In the genomic region with DNA sequence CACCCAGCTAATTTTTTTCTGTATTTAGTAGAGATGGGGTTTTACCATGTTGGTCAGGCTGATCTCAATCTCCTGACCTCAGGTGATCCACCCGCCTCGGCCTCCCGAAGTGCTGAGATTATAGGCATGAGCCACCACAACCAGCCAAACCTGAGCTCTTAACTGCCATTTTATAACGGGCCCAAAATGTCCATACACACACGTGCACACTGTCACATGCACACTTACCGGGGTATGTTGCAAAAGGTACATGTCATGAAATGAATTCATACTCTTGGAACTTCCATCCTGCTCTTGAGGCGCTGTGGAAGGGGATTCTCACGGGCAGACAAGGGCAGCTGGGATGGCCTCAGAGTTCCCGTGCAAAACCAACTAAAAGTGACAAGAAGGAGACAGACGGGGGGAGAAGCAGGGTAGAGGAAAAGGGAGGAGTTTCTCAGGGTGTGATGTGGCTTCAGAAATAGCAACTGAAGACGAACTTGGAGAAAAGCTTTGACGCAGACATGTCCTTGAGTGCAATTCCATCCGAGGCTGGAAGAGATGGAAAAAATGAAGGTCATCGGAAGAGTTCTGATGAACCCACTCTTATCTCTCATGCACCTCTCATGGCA, we compare ENCODE assay signal across 24 cellular contexts.
"Had no signal": no experiment of that assay in that cellular context is flagged by ENCODE, and none has a peak within 500 bp of the region (broad histone marks: within the 10 kb centered on the region; RNA-seq: fewer than 3 reads in every experiment).

No MANE protein-coding gene starts in this region.

- H3K4me1 ChIP-seq: esophagus muscularis mucosa, gastrocnemius medialis, spleen, thyroid gland had no signal

- H3K9ac ChIP-seq: neural progenitor cell had no signal

- H3K9me3 Mint-ChIP-seq: activated B cell treated with CpG ODN at 0.5 μM for 24 hours; activated CD4-positive, alpha-beta memory T cell treated with anti-CD3 and anti-CD28 coated beads for 36 hours; activated naive CD4-positive, alpha-beta T cell treated with anti-CD3 and anti-CD28 coated beads for 36 hours; effector memory CD8-positive, alpha-beta T cell; memory B cell had no signal

- H3K9me3 ChIP-seq: esophagus muscularis mucosa, gastrocnemius medialis, spleen, thyroid gland had no signal

- H3K36me3 ChIP-seq: brain microvascular endothelial cell, esophagus muscularis mucosa, gastrocnemius medialis, neural progenitor cell, spleen, thyroid gland had no signal

- H3K4me3 Mint-ChIP-seq: activated B cell treated with CpG ODN at 0.5 μM for 24 hours; activated CD4-positive, alpha-beta memory T cell treated with anti-CD3 and anti-CD28 coated beads for 36 hours; activated naive CD4-positive, alpha-beta T cell treated with anti-CD3 and anti-CD28 coated beads for 36 hours; effector memory CD8-positive, alpha-beta T cell; memory B cell had no signal

- H3K27ac Mint-ChIP-seq: activated B cell treated with CpG ODN at 0.5 μM for 24 hours; activated CD4-positive, alpha-beta memory T cell treated with anti-CD3 and anti-CD28 coated beads for 36 hours; activated naive CD4-positive, alpha-beta T cell treated with anti-CD3 and anti-CD28 coated beads for 36 hours; effector memory CD8-positive, alpha-beta T cell; memory B cell; progenitor cell of endocrine pancreas had no signal

- H3K4me3 ChIP-seq: dorsolateral prefrontal cortex, esophagus muscularis mucosa, gastrocnemius medialis, neural progenitor cell, spleen, thyroid gland had no signal

- FAIRE-seq: colon, islet of Langerhans had no signal

- H3K27me3 ChIP-seq: brain microvascular endothelial cell, gastrocnemius medialis, neural progenitor cell, thyroid gland had no signal

- ATAC-seq: effector memory CD8-positive, alpha-beta T cell; gastrocnemius medialis; left cardiac atrium had no signal

- H2AFZ ChIP-seq: neural progenitor cell had no signal

- H3K27ac ChIP-seq: brain microvascular endothelial cell, dorsolateral prefrontal cortex, esophagus muscularis mucosa, gastrocnemius medialis, spleen, thyroid gland had no signal

- H3K4me1 Mint-ChIP-seq: activated B cell treated with CpG ODN at 0.5 μM for 24 hours, memory B cell had no signal

- H3K36me3 Mint-ChIP-seq: activated CD4-positive, alpha-beta memory T cell treated with anti-CD3 and anti-CD28 coated beads for 36 hours; neural progenitor cell had no signal

- DNase-seq: activated B cell treated with CpG ODN at 0.5 μM for 24 hours; activated CD4-positive, alpha-beta memory T cell treated with anti-CD3 and anti-CD28 coated beads for 36 hours; activated CD4-positive, alpha-beta T cell treated with anti-CD3 and anti-CD28 coated beads for 4 hours; activated naive CD4-positive, alpha-beta T cell treated with anti-CD3 and anti-CD28 coated beads for 36 hours; activated T-cell treated with anti-CD3 and anti-CD28 coated beads, Interleukin-2, amount 50 U/mL, for 48 hours; aorta; brain microvascular endothelial cell; central memory CD4-positive, alpha-beta T cell; dorsolateral prefrontal cortex; effector memory CD8-positive, alpha-beta T cell; gastrocnemius medialis; head of caudate nucleus; left cardiac atrium; retina; spleen; stimulated activated CD4-positive, alpha-beta T cell treated with anti-CD3 and anti-CD28 coated beads, Interleukin-4, amount 100 ng/mL, for 1 hour; T1000; thyroid gland had no signal
